Comparison of ENCODE assay signal across 8 cellular contexts in the genomic region with DNA sequence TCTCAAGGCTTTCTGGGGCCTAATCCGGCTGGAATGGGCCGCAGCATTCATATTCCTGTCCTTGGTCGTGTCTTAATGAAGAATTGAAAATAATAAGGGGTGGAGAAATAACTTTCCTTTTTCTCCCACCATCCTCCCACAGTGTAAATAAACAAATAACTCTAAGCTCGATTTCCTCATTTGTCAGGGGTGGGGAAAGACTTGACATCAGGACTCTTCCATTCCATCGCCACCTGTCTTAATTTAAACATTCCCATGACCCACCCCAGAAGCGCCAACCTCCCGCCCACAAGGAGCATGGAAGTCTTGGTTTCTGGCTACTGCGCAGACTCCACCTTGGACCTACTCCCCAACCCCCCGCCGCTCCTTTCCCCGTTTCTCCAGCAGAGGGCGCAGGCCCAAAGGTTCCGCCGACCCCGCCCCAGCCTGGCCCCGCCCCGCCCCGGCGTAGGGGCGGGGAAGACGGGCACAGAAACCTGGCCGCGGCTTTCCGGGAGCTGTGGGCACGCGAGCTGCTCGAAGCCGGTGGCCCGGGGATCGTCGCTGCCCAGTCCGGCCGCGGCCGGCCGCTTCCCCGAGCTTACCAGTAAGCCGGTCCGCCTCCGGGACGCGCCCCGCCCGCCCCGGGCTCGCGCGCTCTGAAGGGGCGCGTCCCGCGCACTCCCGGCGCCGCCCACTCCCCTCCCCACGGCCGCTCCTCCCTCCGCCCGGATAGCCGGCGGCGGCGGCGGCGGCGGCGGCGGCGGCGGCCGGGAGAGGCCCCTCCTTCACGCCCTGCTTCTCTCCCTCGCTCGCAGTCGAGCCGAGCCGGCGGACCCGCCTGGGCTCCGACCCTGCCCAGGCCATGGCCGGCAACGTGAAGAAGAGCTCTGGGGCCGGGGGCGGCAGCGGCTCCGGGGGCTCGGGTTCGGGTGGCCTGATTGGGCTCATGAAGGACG. TPM values are rescaled to one million over a fixed set of nuclear protein-coding genes. Genes with fewer than 3 reads are reported as not detected.
DNase-seq lines count a peak whose midpoint lies in the region; FAIRE-seq and TF ChIP-seq lines count a peak whose summit lies in the region.

A gene (plus strand): TSS at position 766 of the 938 bp plus-strand sequence. CDS start 79 bp downstream, at position 845.

- H4K20me1 ChIP-seq in H9 (ENCODE audit: control insufficient read depth, insufficient read depth, insufficient read length) = no peaks in the 10 kb centered on the region

- H3K23me2 ChIP-seq in H9 (ENCODE audit: insufficient read length, low read depth, low read length, poor library complexity, severe bottlenecking) = peaks cover 9% of the 10 kb centered on the region

- no peaks in the 10 kb centered on the region for H3K9me3 ChIP-seq in H9 (ENCODE audit: control insufficient read depth, low read depth, low read length)
- no peaks in the 10 kb centered on the region for H3K9me3 ChIP-seq in MG63
- H3K9me3 ChIP-seq in SJCRH30 (replicated peaks) = no peaks in the 10 kb centered on the region
- H3K9me3 ChIP-seq in neuron (ENCODE audit: low read length) = no peaks in the 10 kb centered on the region

- peak within 1 kb of the TSS; percentile 80 for H3K4me2 ChIP-seq in H9 (ENCODE audit: insufficient read depth, insufficient read length, low read length)

- DNase-seq in H9 (peak; percentile 94), MG63 (peak; percentile 86), SJCRH30 (peak; percentile 91 to 92), foreskin melanocyte (peak; percentile 75), stromal cell of bone marrow (ENCODE audit: low read depth) (peak; percentile 77)
- DNase-seq in activated gamma-delta T cell treated with anti-CD3 and anti-CD28 coated beads, Interleukin-2, amount 50 U/mL, for 16 hours (ENCODE audit: low read depth) = peak; percentile 98

- peak within 1 kb of the TSS; percentile 19 for H2AFZ ChIP-seq in H9 (ENCODE audit: low read length)
- peak within 1 kb of the TSS; percentile 99 for H2AFZ ChIP-seq in neuron (ENCODE audit: low read depth, low read length)

- H2BK120ac ChIP-seq in H9 (ENCODE audit: low read depth, low read length, poor library complexity, severe bottlenecking) = no peak within 1 kb of the TSS

- no peaks in the 10 kb centered on the region for H3K36me3 Mint-ChIP-seq in H9 (ENCODE audit: insufficient read depth in 1 of 3, low read depth in 3 of 3)

- no peak within 1 kb of the TSS for H4K5ac ChIP-seq in H9 (ENCODE audit: insufficient read length, low read depth, low read length)

- no CpG with 5 or more reads among the region's 89 CpGs for WGBS in H9 (ENCODE audit: extremely low coverage, insufficient read length, low lambda C conversion rate)

- peak within 1 kb of the TSS; percentile 77 to 94 (median 91) for H3K27ac Mint-ChIP-seq in H9

- no peak within 1 kb of the TSS for H3K56ac ChIP-seq in H9 (ENCODE audit: insufficient read length, low read depth, low read length)

- H3K18ac ChIP-seq in H9 (ENCODE audit: insufficient read length, low read depth, low read length) = peak within 1 kb of the TSS; percentile 85

- peak within 1 kb of the TSS; percentile 64 for H3K9ac ChIP-seq in H9 (ENCODE audit: extremely low read depth, insufficient read length, low read length)

- H3K4ac ChIP-seq in H9 (ENCODE audit: low read depth, low read length) = no peak within 1 kb of the TSS

- H3K79me1 ChIP-seq in H9 (ENCODE audit: insufficient read depth, low read depth, low read length, poor library complexity, severe bottlenecking) = no peaks in the 10 kb centered on the region

- peak within 1 kb of the TSS; percentile 88; the same call in 1 of the 2 replicates for H3K14ac ChIP-seq in H9 (ENCODE audit: insufficient read depth, low read length)

- no peak within 1 kb of the TSS for H2BK5ac ChIP-seq in H9 (ENCODE audit: insufficient read length, low read length)

- H2AK5ac ChIP-seq in H9 (ENCODE audit: insufficient read length, low read length) = no peak within 1 kb of the TSS

- no peak within 1 kb of the TSS for H3K23ac ChIP-seq in H9 (ENCODE audit: insufficient read length, low read depth, low read length)

- H2BK15ac ChIP-seq in H9 (ENCODE audit: low read depth, low read length) = no peak within 1 kb of the TSS; the same call in 1 of the 2 replicates

- no peak within 1 kb of the TSS for H4K91ac ChIP-seq in H9 (ENCODE audit: insufficient read length, low read depth, low read length)

- peaks cover 0 to 3% of the 10 kb centered on the region in 2 experiments; a peak in 1 of 5 replicates for H3K9me3 Mint-ChIP-seq in H9

- TF ChIP-seq CTCF in H9 (conservative IDR thresholded peaks at IDR 0.05) = peak; percentile 93

- no peak within 1 kb of the TSS for H4K8ac ChIP-seq in H9 (replicated peaks; ENCODE audit: insufficient read length, low read depth, low read length)

- H3K4me3 ChIP-seq in MG63 (peak within 1 kb of the TSS; percentile 99), SJCRH30 (peak within 1 kb of the TSS; percentile 95), neuron (ENCODE audit: low read length) (peak within 1 kb of the TSS; percentile 87)

- H3K27me3 ChIP-seq in H9 (ENCODE audit: insufficient read depth, low read length) = no peaks in the 10 kb centered on the region
- H3K27me3 ChIP-seq in MG63 = no peaks in the 10 kb centered on the region
- no peaks in the 10 kb centered on the region for H3K27me3 ChIP-seq in SJCRH30
- no peaks in the 10 kb centered on the region for H3K27me3 ChIP-seq in neuron (ENCODE audit: insufficient read depth, low read length)

- no peak within 1 kb of the TSS for H3T11ph ChIP-seq in H9 (ENCODE audit: low read length)

- peaks cover 27% of the 10 kb centered on the region; the same call in 1 of the 2 replicates for H3K79me2 ChIP-seq in H9 (ENCODE audit: insufficient read depth, low read length)

- no peak within 1 kb of the TSS for H2BK20ac ChIP-seq in H9 (ENCODE audit: low read depth, low read length, poor library complexity, severe bottlenecking)

- H3K4me1 ChIP-seq in H9 (ENCODE audit: insufficient read depth, low read length) (no peaks in the 10 kb centered on the region; the same call in 1 of the 2 replicates), SJCRH30 (peaks cover 4% of the 10 kb centered on the region), neuron (ENCODE audit: insufficient read depth, low read length) (peaks cover 15% of the 10 kb centered on the region)

- no peaks in the 10 kb centered on the region for H3K27me3 Mint-ChIP-seq in H9 (ENCODE audit: low read depth)

- no peak within 1 kb of the TSS for H3K27ac ChIP-seq in H9 (ENCODE audit: insufficient read length, low read depth, low read length)
- H3K27ac ChIP-seq in SJCRH30 = peak within 1 kb of the TSS; percentile 43

- H2BK12ac ChIP-seq in H9 (ENCODE audit: insufficient read length, low read depth, low read length) = no peak within 1 kb of the TSS

- peak within 1 kb of the TSS; percentile 87 to 98 for H3K4me3 Mint-ChIP-seq in H9

- H3K4me1 Mint-ChIP-seq in H9 = peaks cover 33 to 38% of the 10 kb centered on the region in 2 experiments

- FAIRE-seq in G401.6 (lab: Jason Lieb, UNC) = peak; percentile 56

- H3K36me3 ChIP-seq in MG63 (no peaks in the 10 kb centered on the region), SJCRH30 (no peaks in the 10 kb centered on the region), neuron (ENCODE audit: insufficient read depth, low read length) (no peaks in the 10 kb centered on the region)

RNA-seq across cellular contexts. Expression of the gene that starts here (rescaled TPM):
- total RNA-seq in H9 (2021) = 52.1 and 56.4 TPM in 2 replicates
- total RNA-seq in MG63 (2014; rRNA removed; shearing (Covaris generic); ENCODE audit: low replicate concordance) = 5.7 and 6.2 TPM in 2 replicates
- total RNA-seq in SJCRH30 (2014; rRNA removed; shearing (Covaris generic)) = 11.8 and 12.9 TPM in 2 replicates
